ENCODE assay signal across 14 cellular contexts in the genomic region with DNA sequence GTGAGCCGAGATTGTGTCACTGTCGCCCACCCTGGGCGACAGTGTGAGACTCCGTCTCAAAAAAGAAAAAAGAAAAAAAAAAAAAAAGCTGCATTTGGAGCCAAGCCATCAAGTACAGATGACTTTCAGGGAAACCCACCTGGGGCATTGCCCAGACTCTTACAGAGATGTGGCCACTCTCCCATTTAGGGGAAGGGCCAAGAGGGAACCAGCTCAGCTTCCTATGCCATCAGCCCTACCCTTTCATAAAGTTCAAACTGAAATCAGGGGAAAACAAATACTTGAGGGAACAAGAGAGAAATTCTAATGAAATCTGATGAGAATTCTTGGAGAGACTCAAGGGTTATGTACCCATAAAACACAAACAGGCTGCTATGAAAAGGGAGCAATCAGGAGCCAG.
A peak's percentile ranks its signal among the peaks of the same experiment; 100 is the strongest.
DNase-seq lines count a peak whose midpoint lies in the region; ATAC-seq and TF ChIP-seq lines count a peak whose summit lies in the region.
"Had no signal": no experiment of that assay in that cellular context is flagged by ENCODE, and none has a peak within 500 bp of the region (broad histone marks: within the 10 kb centered on the region; RNA-seq: fewer than 3 reads in every experiment).

No MANE protein-coding gene starts in this region.

- H3K9me3 ChIP-seq in HCT116 (ENCODE audit: control insufficient read depth in 1 of 2, insufficient read depth in 1 of 2, low read depth in 1 of 2, low read length in 2 of 2) = no peaks in the 10 kb centered on the region
- H3K9me3 ChIP-seq in left lung = no peaks in the 10 kb centered on the region
- no peaks in the 10 kb centered on the region for H3K9me3 ChIP-seq in thoracic aorta
- H3K9me3 ChIP-seq in CD4-positive, alpha-beta T cell (ENCODE audit: control insufficient read depth, low read length) = no peaks in the 10 kb centered on the region
- H3K9me3 ChIP-seq: right lobe of liver had no signal

- H3K36me3 ChIP-seq in HCT116 (ENCODE audit: control insufficient read depth in 1 of 2, insufficient read depth in 2 of 2, low read length in 2 of 2) (no peaks in the 10 kb centered on the region), left lung (no peaks in the 10 kb centered on the region), thoracic aorta (no peaks in the 10 kb centered on the region)
- H3K36me3 ChIP-seq: neural progenitor cell, right lobe of liver had no signal

- no peaks in the 10 kb centered on the region for H3K36me3 Mint-ChIP-seq in WTC11
- H3K36me3 Mint-ChIP-seq in CD4-positive, alpha-beta T cell (ENCODE audit: low read depth) = no peaks in the 10 kb centered on the region
- H3K36me3 Mint-ChIP-seq: stimulated activated effector memory CD8-positive, alpha-beta T cell treated with anti-CD3 and anti-CD28 coated beads, Interleukin-12 subunit alpha, Interleukin-12 subunit beta, amount 100 ng/mL, for 72 hours had no signal

- H2AFZ ChIP-seq in HCT116 (ENCODE audit: low read depth, low read length, poor library complexity, severe bottlenecking) = no peak overlapping the region
- H2AFZ ChIP-seq: neural progenitor cell had no signal

- TF ChIP-seq POLR2A in HCT116 (IDR thresholded peaks at IDR 0.05; ENCODE audit: borderline replicate concordance, extremely low read depth, insufficient read depth, insufficient read length) = no peak

- peaks cover 54% of the 10 kb centered on the region for H3K79me2 ChIP-seq in HCT116 (ENCODE audit: insufficient read depth, low read length)

- no TSS peak for BruUV-seq in HCT116 (replicated peaks; lab: Mats Ljungman, UMichigan)

- H3K27ac ChIP-seq in HCT116 (ENCODE audit: low read depth, low read length) (no peak overlapping the region), left lung (peak overlapping the region; percentile 53 to 74), thoracic aorta (peak overlapping the region; percentile 79 to 90)
- H3K27ac ChIP-seq in CD4-positive, alpha-beta T cell (ENCODE audit: low read depth, low read length) = no peak overlapping the region
- H3K27ac ChIP-seq: neural progenitor cell, right lobe of liver had no signal

- H3K4me2 ChIP-seq in HCT116 (ENCODE audit: low read length) = peak overlapping the region; percentile 49
- H3K4me2 ChIP-seq: neural progenitor cell had no signal

- H3K27ac Mint-ChIP-seq in WTC11 = peak overlapping the region; percentile 74; the same call in 1 of the 2 replicates
- no peak overlapping the region for H3K27ac Mint-ChIP-seq in CD4-positive, alpha-beta T cell

- H3K4me3 ChIP-seq in HCT116 (replicated peaks in 1 of 2; ENCODE audit: low read depth in 1 of 2, low read length in 2 of 2) (no peak overlapping the region), left lung (no peak overlapping the region), thoracic aorta (no peak overlapping the region)
- H3K4me3 ChIP-seq: neural progenitor cell, right lobe of liver had no signal

- RAD21 ChIA-PET in HCT116 (lab: Charles Lee; ENCODE audit: low non-redundant PET in 1 of 2, low total read pairs in 2 of 2, uncharacterized antibody in 2 of 2, unreplicated experiment in 2 of 2) = no interaction called here

- POLR2A ChIA-PET in HCT116 (lab: Charles Lee) = no interaction called here
- POLR2A ChIA-PET in WTC11 (lab: Charles Lee) = interaction anchor here (0.6 to 0.7 kb wide), 3 partner anchors 43 to 804 kb away, joined by 4 to 6 read pairs (median 5); no protein-coding TSS in a partner anchor
- POLR2A ChIA-PET in CD4-positive, alpha-beta T cell (lab: Charles Lee) = no interaction called here

- peaks cover 44 to 61% of the 10 kb centered on the region in 2 experiments for H3K4me1 ChIP-seq in HCT116 (ENCODE audit: control insufficient read depth in 1 of 2, insufficient read depth in 2 of 2, low read length in 2 of 2)
- peaks cover 16 to 75% of the 10 kb centered on the region in 2 donors for H3K4me1 ChIP-seq in left lung
- H3K4me1 ChIP-seq in thoracic aorta (ENCODE audit: control insufficient read depth in 1 of 2, low read depth in 2 of 2) = peaks cover 42 to 66% of the 10 kb centered on the region in 2 donors

- CTCF ChIA-PET in HCT116 (lab: Charles Lee) (interaction anchor here (1.6 kb wide), 1 partner anchor 53 kb away, joined by 4 read pairs; no protein-coding TSS in a partner anchor), WTC11 (lab: Charles Lee) (interaction anchor here (0.6 to 1.5 kb wide), 5 partner anchors 9 to 430 kb away, joined by 3 to 4 read pairs (median 3); no protein-coding TSS in a partner anchor)
- CTCF ChIA-PET in CD4-positive, alpha-beta T cell (lab: Charles Lee) = no interaction called here

- no peaks in the 10 kb centered on the region for H4K20me1 ChIP-seq in HCT116 (ENCODE audit: insufficient read depth)

- DNase-seq in HCT116 (ENCODE audit: low read depth, low spot score) = no peak
- DNase-seq in WTC11 (ENCODE audit: low spot score) = no peak
- no peak for DNase-seq in left lung
- DNase-seq in thoracic aorta (ENCODE audit: low spot score) = no peak
- DNase-seq in islet precursor cell = no peak
- DNase-seq in CD4-positive, alpha-beta T cell = no peak
- DNase-seq: activated effector memory CD4-positive, alpha-beta T cell treated with anti-CD3 and anti-CD28 coated beads, Interleukin-2, amount 50 U/mL, for 16 hours; CD8-positive, alpha-beta memory T cell; NCI-H146; NCI-H446 treated with DMSO at 0.1 percent for 48 hours; right lobe of liver had no signal

- TF ChIP-seq CTCF in HCT116 (IDR thresholded peaks at IDR 0.05 in 2 of 3, conservative IDR thresholded peaks at IDR 0.05 in 1 of 3; ENCODE audit: borderline replicate concordance in 1 of 3, insufficient read depth in 1 of 3, low read depth in 2 of 3, low read length in 2 of 3) (no peak), WTC11 (IDR thresholded peaks at IDR 0.05) (no peak), left lung (IDR thresholded peaks at IDR 0.05) (no peak), thoracic aorta (IDR thresholded peaks at IDR 0.05) (no peak)
- TF ChIP-seq CTCF in CD4-positive, alpha-beta T cell (IDR thresholded peaks at IDR 0.05) = no peak

- no peaks in the 10 kb centered on the region for H3K9me3 Mint-ChIP-seq in WTC11
- H3K9me3 Mint-ChIP-seq in CD4-positive, alpha-beta T cell = no peaks in the 10 kb centered on the region
- H3K9me3 Mint-ChIP-seq: CD8-positive, alpha-beta memory T cell; neural progenitor cell; stimulated activated effector memory CD8-positive, alpha-beta T cell treated with anti-CD3 and anti-CD28 coated beads, Interleukin-12 subunit alpha, Interleukin-12 subunit beta, amount 100 ng/mL, for 72 hours had no signal

- TF ChIP-seq RAD21 in HCT116 (IDR thresholded peaks at IDR 0.05; ENCODE audit: low read depth) = no peak

- no peak overlapping the region for H3K4me3 Mint-ChIP-seq in WTC11
- no peak overlapping the region for H3K4me3 Mint-ChIP-seq in CD4-positive, alpha-beta T cell
- H3K4me3 Mint-ChIP-seq: neural progenitor cell; stimulated activated effector memory CD8-positive, alpha-beta T cell treated with anti-CD3 and anti-CD28 coated beads, Interleukin-12 subunit alpha, Interleukin-12 subunit beta, amount 100 ng/mL, for 72 hours had no signal

- H3K9me2 ChIP-seq in HCT116 (ENCODE audit: insufficient read depth) = no peaks in the 10 kb centered on the region

- ATAC-seq in HCT116 (no peak), WTC11 (no peak), left lung (peak; percentile 62), thoracic aorta (ENCODE audit: insufficient number of reproducible peaks, low FRiP score, low read depth) (no peak), HG03097 (IDR thresholded peaks at IDR 0.05; ENCODE audit: low FRiP score, unreplicated experiment) (no peak)
- no peak for ATAC-seq in CD4-positive, alpha-beta T cell (ENCODE audit: poor library complexity)
- ATAC-seq: stimulated activated effector memory CD8-positive, alpha-beta T cell treated with anti-CD3 and anti-CD28 coated beads, Interleukin-12 subunit alpha, Interleukin-12 subunit beta, amount 100 ng/mL, for 72 hours had no signal

- H3K27me3 Mint-ChIP-seq in WTC11 (ENCODE audit: low read depth) = no peaks in the 10 kb centered on the region
- no peaks in the 10 kb centered on the region for H3K27me3 Mint-ChIP-seq in CD4-positive, alpha-beta T cell

- peak overlapping the region; percentile 29; the same call in 1 of the 2 replicates for H3K9ac ChIP-seq in HCT116 (ENCODE audit: low read length)
- H3K9ac ChIP-seq: neural progenitor cell had no signal

- peaks cover 45% of the 10 kb centered on the region for H3K4me1 Mint-ChIP-seq in WTC11
- H3K4me1 Mint-ChIP-seq in CD4-positive, alpha-beta T cell (ENCODE audit: low read depth) = peaks cover 42% of the 10 kb centered on the region

- H3K27me3 ChIP-seq in HCT116 (ENCODE audit: insufficient read depth, low read length) = no peaks in the 10 kb centered on the region
- H3K27me3 ChIP-seq in left lung = no peaks in the 10 kb centered on the region
- H3K27me3 ChIP-seq in thoracic aorta (replicated peaks; ENCODE audit: insufficient read depth) = no peaks in the 10 kb centered on the region
- H3K27me3 ChIP-seq in CD4-positive, alpha-beta T cell (ENCODE audit: control insufficient read depth, insufficient read depth, low read length) = no peaks in the 10 kb centered on the region
- H3K27me3 ChIP-seq: neural progenitor cell, right lobe of liver had no signal

- intact Hi-C loops in HCT116 (cut with micrococcal nuclease) (no loop called here), left lung (cut with DNase I) (no loop called here)
- intact Hi-C loops in CD4-positive, alpha-beta T cell (cut with DNase I, micrococcal nuclease) = no loop called here

TF ChIP-seq in WTC11, 78 proteins besides CTCF, POLR2A, EP300 and RAD21 (continues in another document):
- no peak for TF ChIP-seq EMX1 (CRISPR knock-in tag; IDR thresholded peaks at IDR 0.05)
- TF ChIP-seq, protein P1, sequence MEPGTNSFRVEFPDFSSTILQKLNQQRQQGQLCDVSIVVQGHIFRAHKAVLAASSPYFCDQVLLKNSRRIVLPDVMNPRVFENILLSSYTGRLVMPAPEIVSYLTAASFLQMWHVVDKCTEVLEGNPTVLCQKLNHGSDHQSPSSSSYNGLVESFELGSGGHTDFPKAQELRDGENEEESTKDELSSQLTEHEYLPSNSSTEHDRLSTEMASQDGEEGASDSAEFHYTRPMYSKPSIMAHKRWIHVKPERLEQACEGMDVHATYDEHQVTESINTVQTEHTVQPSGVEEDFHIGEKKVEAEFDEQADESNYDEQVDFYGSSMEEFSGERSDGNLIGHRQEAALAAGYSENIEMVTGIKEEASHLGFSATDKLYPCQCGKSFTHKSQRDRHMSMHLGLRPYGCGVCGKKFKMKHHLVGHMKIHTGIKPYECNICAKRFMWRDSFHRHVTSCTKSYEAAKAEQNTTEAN (CRISPR knock-in tag; IDR thresholded peaks at IDR 0.05) = no peak

Comparison
In these comparisons a context has a peak if more than half of its experiments do, and no peak if none do; other contexts are left out.
1. H3K27ac ChIP-seq: peak in left lung (2 of 2) and thoracic aorta (2 of 2); none in HCT116 (single experiment) and CD4-positive, alpha-beta T cell (single experiment).